Comparison of ENCODE assay signal across 9 cellular contexts in the genomic region with DNA sequence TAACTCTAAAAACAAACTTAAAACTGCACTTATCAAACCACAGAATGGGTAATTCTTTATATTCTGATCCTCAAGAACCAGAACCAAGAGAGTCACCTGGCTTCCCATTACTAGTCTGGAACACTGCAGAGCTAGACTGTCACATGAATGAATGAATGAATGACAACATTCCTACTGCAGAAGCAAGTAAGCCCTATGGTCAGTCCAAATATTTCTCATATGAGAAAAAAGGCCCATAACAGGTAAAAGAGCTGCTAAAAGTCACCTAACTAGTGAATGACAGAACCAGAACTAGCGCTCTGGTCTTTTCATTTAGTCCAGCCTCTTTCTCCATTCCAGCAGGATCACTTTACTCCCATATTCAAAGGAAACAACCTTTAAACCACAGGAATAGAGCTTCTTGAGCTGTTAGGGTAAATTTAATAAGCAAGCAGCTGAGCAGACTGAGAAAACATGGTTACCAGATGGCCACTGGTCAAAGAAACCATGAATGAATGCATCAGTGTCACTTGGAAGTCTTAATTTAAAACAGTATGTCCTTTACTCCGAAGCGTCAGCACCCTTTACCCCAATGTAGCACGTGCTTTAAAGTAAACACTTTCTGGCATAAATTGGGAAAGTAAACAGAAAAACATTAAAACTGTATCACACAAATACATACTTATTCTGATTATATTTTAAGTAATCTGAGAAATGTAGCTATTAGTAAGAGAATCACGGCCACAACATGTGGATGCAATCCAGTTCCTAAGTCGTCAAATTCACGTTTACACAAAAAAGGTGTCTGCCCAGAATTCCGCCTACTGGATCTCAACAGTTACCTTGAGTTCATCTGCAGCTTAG. TPM values are rescaled to one million over a fixed set of nuclear protein-coding genes. Genes with fewer than 3 reads are reported as not detected.
DNase-seq lines count a peak whose midpoint lies in the region; ATAC-seq, FAIRE-seq and TF ChIP-seq lines count a peak whose summit lies in the region.
"Had no signal": no experiment of that assay in that cellular context is flagged by ENCODE, and none has a peak within 500 bp of the region (broad histone marks: within the 10 kb centered on the region; RNA-seq: fewer than 3 reads in every experiment).

No MANE protein-coding gene starts in this region.

- peak overlapping the region in 3 of 6 donors; percentile 15 to 57 (median 55) for H3K27ac Mint-ChIP-seq in naive B cell

- H3K4me1 ChIP-seq in BE2C: peaks cover 3% of the 10 kb centered on the region; the same call in 1 of the 2 replicates

- FAIRE-seq in urothelium cell line (lab: Jason Lieb, UNC): no peak
- FAIRE-seq: TTC549 had no signal

- H3K36me3 Mint-ChIP-seq in naive B cell: peaks cover 1 to 2% of the 10 kb centered on the region in 2 donors

- H3K4me3 ChIP-seq in BE2C (ENCODE audit: low read depth, low read length): peak overlapping the region; percentile 86
- peak overlapping the region; percentile 81 for H3K4me3 ChIP-seq in Jurkat, Clone E6-1 (ENCODE audit: low read length)
- peak overlapping the region; percentile 99 for H3K4me3 ChIP-seq in choroid plexus epithelial cell (ENCODE audit: low read depth, low read length)

- peak overlapping the region; percentile 86 to 98 (median 92) for H3K4me3 Mint-ChIP-seq in naive B cell

- H3K9me3 ChIP-seq in BE2C: no peaks in the 10 kb centered on the region

- no peak for ATAC-seq in naive B cell (ENCODE audit: low read depth in 2 of 2)

- H3K4me1 Mint-ChIP-seq in naive B cell: peaks cover 39 to 53% (median 45%) of the 10 kb centered on the region in 3 donors

- H3K27me3 Mint-ChIP-seq in naive B cell: peaks cover 4 to 6% (median 4%) of the 10 kb centered on the region in 3 donors

- no peak for TF ChIP-seq CTCF in BE2C (IDR thresholded peaks at IDR 0.05; ENCODE audit: low read depth, low read length)
- TF ChIP-seq CTCF in choroid plexus epithelial cell (conservative IDR thresholded peaks at IDR 0.05; ENCODE audit: low read depth, low read length): no peak

- no peaks in the 10 kb centered on the region for H3K9me3 Mint-ChIP-seq in naive B cell

- DNase-seq in BE2C (no peak), choroid plexus epithelial cell (ENCODE audit: low read depth) (peak; percentile 31), naive B cell (no peak), NCI-H748 treated with DMSO at 0.1 percent for 48 hours (lab: John Stamatoyannopoulos, UW) (no peak), urothelium cell line (ENCODE audit: low spot score) (no peak), NCI-H82 treated with DMSO at 0.1 percent for 48 hours (lab: John Stamatoyannopoulos, UW; ENCODE audit: unreplicated experiment) (no peak), T1000 (lab: John Stamatoyannopoulos, UW) (no peak)
- DNase-seq in Jurkat, Clone E6-1 (ENCODE audit: low read depth, low spot score): no peak

- H3K36me3 ChIP-seq in BE2C: peaks cover 6% of the 10 kb centered on the region; the same call in 1 of the 2 replicates

- peaks cover 3% of the 10 kb centered on the region; the same call in 1 of the 2 replicates for H3K27me3 ChIP-seq in BE2C

RNA-seq across cellular contexts. Expression of gene PREP, which starts 1.4 kb away (rescaled TPM):
- polyA plus RNA-seq in BE2C (2012; ENCODE audit: insufficient read depth, insufficient read length, low read depth): 36.2 TPM
- polyA plus RNA-seq in Jurkat, Clone E6-1 (2012; ENCODE audit: insufficient read depth, insufficient read length): 58.4 TPM
- polyA plus RNA-seq in naive B cell (ENCODE audit: low read depth in 6 of 6): 10 to 100 TPM; 14.0 to 25.8 (median 22.8) TPM
